Comparison of ENCODE assay signal across 8 cellular contexts in the genomic region with DNA sequence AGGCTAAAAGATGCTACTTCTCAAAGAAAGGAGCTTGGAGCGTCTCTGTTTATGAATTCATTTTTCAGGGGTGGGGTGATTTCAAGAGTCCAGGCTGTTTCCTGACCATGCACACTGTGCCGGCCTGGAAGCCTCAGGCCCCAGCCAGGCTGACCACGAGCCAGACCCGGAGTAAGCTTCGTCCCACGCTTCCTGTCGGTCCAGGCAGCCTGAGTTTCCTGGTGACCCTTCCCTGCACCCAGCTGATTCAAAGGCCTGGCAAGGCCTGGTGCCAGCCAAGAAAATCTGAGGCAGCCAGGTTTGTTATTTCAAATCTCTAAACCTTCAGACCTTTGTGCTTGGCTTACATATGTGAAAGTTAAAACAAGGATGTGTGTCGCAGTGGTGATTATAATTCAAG.
DNase-seq lines count a peak whose midpoint lies in the region; ATAC-seq and TF ChIP-seq lines count a peak whose summit lies in the region.
"Not testable (repeated sequence)": the region's sequence is repeated elsewhere in the genome, so short reads cannot be mapped to it uniquely, and the experiment has no call there.

No MANE protein-coding gene starts in this region.

- H3K27me3 ChIP-seq in esophagus muscularis mucosa; heart right ventricle; lung (ENCODE audit: control insufficient read depth, insufficient read depth); psoas muscle (ENCODE audit: insufficient read depth in 3 of 3, low read length in 2 of 3): not testable (repeated sequence)

- DNase-seq in EL (peak; percentile 79), NCI-H226 (peak; percentile 88), amniotic epithelial cell (ENCODE audit: low read depth) (peak; percentile 67), heart right ventricle (peak; percentile 65 to 82), lung (ENCODE audit: low spot score) (peak; percentile 51), psoas muscle (peak; percentile 64 to 65), ureter (ENCODE audit: low spot score) (peak; percentile 60)
- DNase-seq in esophagus muscularis mucosa (ENCODE audit: extremely low spot score): not testable (repeated sequence)

- ATAC-seq in heart right ventricle (peak; percentile 89 to 98 (median 96)), lung (ENCODE audit: insufficient read depth, low FRiP score) (peak; percentile 46), psoas muscle (peak; percentile 47 to 69 (median 60))

- not testable (repeated sequence) for H3K4me3 ChIP-seq in esophagus muscularis mucosa, heart right ventricle, lung, psoas muscle

- H3K27ac ChIP-seq in esophagus muscularis mucosa (replicated peaks in 1 of 4): peak overlapping the region; percentile 25 to 64 (median 52)
- H3K27ac ChIP-seq in heart right ventricle: peak overlapping the region in 9 of 10 donors; percentile 35 to 77 (median 66)
- peak overlapping the region; percentile 31 to 41 for H3K27ac ChIP-seq in lung (ENCODE audit: low read depth in 1 of 2, low read length in 1 of 2)
- peak overlapping the region; percentile 21 for H3K27ac ChIP-seq in psoas muscle

- intact Hi-C loops in esophagus muscularis mucosa (cut with DNase I); psoas muscle (cut with DNase I): not testable (repeated sequence)
- intact Hi-C loops in heart right ventricle (cut with DNase I): loop anchor here in 1 of 10 donors (5.0 kb wide), 1 partner anchor 62 kb away; a partner anchor contains a TSS

- H3K4me1 ChIP-seq in esophagus muscularis mucosa (peaks cover 5 to 18% (median 11%) of the 10 kb centered on the region in 4 donors), heart right ventricle (peaks cover 0 to 27% (median 12%) of the 10 kb centered on the region in 9 donors)
- not testable (repeated sequence) for H3K4me1 ChIP-seq in lung (ENCODE audit: control insufficient read depth in 2 of 2, insufficient read depth in 2 of 2, low read length in 2 of 2); psoas muscle

- H3K36me3 ChIP-seq in esophagus muscularis mucosa; heart right ventricle; lung (ENCODE audit: control insufficient read depth in 2 of 2, insufficient read depth in 2 of 2, low read length in 2 of 2); psoas muscle (ENCODE audit: insufficient read depth in 1 of 2, low read depth in 1 of 2): not testable (repeated sequence)

- 47% methylated on average over 8 of the region's 8 CpGs for WGBS in esophagus muscularis mucosa
- WGBS in heart right ventricle, 2 donors: 36 to 52% methylated on average over 8 of the region's 8 CpGs
- 43 to 59% methylated on average over 8 of the region's 8 CpGs for WGBS in lung, 2 donors
- 29 to 34% (median 30%) methylated on average over 8 of the region's 8 CpGs for WGBS in psoas muscle, 3 donors

- TF ChIP-seq POLR2A in esophagus muscularis mucosa (IDR thresholded peaks at IDR 0.05; ENCODE audit: low read depth): not testable (repeated sequence)

- TF ChIP-seq EP300 in esophagus muscularis mucosa (IDR thresholded peaks at IDR 0.05): not testable (repeated sequence)

- not testable (repeated sequence) for TF ChIP-seq CTCF in esophagus muscularis mucosa (IDR thresholded peaks at IDR 0.05); heart right ventricle (IDR thresholded peaks at IDR 0.05); lung (IDR thresholded peaks at IDR 0.05; ENCODE audit: control extremely low read depth, extremely low read depth); psoas muscle (IDR thresholded peaks at IDR 0.05)

- not testable (repeated sequence) for H3K9me3 ChIP-seq in esophagus muscularis mucosa; heart right ventricle; lung (ENCODE audit: control insufficient read depth in 2 of 2, insufficient read depth in 1 of 2, low read length in 1 of 2); psoas muscle

Comparison
In these comparisons a context has a peak if more than half of its experiments do, and no peak if none do; other contexts are left out.
1. ATAC-seq: peak in every context shown above with its lines; median percentile 96 in heart right ventricle; 60 in psoas muscle; 46 in lung.